In the genomic region with DNA sequence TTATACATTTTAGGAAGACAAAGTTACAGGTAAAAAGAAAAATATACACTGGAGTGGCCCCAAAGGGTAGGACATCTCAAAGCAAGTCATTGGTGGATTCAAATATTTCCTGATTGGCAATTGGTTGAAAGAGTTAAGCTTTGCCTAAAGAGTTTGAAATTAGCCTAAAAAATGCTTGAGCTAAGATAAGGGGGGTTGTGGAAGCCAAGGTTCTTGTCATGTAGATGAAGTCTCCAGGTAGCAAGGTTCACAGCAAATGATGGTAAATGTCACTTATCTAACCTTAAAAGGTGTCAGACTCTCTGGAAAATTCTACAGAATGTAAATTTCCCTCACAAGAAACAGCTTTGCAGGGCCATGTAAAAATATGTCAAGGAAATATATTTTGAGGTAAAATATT, we compare ENCODE assay signal across 1 cellular context.
TF ChIP-seq lines count a peak whose summit lies in the region.

No MANE protein-coding gene starts in this region.

TF ChIP-seq in GM23338, 12 proteins besides CTCF, POLR2A, EP300 and RAD21 (continued from another document):
- TF ChIP-seq, protein P1, sequence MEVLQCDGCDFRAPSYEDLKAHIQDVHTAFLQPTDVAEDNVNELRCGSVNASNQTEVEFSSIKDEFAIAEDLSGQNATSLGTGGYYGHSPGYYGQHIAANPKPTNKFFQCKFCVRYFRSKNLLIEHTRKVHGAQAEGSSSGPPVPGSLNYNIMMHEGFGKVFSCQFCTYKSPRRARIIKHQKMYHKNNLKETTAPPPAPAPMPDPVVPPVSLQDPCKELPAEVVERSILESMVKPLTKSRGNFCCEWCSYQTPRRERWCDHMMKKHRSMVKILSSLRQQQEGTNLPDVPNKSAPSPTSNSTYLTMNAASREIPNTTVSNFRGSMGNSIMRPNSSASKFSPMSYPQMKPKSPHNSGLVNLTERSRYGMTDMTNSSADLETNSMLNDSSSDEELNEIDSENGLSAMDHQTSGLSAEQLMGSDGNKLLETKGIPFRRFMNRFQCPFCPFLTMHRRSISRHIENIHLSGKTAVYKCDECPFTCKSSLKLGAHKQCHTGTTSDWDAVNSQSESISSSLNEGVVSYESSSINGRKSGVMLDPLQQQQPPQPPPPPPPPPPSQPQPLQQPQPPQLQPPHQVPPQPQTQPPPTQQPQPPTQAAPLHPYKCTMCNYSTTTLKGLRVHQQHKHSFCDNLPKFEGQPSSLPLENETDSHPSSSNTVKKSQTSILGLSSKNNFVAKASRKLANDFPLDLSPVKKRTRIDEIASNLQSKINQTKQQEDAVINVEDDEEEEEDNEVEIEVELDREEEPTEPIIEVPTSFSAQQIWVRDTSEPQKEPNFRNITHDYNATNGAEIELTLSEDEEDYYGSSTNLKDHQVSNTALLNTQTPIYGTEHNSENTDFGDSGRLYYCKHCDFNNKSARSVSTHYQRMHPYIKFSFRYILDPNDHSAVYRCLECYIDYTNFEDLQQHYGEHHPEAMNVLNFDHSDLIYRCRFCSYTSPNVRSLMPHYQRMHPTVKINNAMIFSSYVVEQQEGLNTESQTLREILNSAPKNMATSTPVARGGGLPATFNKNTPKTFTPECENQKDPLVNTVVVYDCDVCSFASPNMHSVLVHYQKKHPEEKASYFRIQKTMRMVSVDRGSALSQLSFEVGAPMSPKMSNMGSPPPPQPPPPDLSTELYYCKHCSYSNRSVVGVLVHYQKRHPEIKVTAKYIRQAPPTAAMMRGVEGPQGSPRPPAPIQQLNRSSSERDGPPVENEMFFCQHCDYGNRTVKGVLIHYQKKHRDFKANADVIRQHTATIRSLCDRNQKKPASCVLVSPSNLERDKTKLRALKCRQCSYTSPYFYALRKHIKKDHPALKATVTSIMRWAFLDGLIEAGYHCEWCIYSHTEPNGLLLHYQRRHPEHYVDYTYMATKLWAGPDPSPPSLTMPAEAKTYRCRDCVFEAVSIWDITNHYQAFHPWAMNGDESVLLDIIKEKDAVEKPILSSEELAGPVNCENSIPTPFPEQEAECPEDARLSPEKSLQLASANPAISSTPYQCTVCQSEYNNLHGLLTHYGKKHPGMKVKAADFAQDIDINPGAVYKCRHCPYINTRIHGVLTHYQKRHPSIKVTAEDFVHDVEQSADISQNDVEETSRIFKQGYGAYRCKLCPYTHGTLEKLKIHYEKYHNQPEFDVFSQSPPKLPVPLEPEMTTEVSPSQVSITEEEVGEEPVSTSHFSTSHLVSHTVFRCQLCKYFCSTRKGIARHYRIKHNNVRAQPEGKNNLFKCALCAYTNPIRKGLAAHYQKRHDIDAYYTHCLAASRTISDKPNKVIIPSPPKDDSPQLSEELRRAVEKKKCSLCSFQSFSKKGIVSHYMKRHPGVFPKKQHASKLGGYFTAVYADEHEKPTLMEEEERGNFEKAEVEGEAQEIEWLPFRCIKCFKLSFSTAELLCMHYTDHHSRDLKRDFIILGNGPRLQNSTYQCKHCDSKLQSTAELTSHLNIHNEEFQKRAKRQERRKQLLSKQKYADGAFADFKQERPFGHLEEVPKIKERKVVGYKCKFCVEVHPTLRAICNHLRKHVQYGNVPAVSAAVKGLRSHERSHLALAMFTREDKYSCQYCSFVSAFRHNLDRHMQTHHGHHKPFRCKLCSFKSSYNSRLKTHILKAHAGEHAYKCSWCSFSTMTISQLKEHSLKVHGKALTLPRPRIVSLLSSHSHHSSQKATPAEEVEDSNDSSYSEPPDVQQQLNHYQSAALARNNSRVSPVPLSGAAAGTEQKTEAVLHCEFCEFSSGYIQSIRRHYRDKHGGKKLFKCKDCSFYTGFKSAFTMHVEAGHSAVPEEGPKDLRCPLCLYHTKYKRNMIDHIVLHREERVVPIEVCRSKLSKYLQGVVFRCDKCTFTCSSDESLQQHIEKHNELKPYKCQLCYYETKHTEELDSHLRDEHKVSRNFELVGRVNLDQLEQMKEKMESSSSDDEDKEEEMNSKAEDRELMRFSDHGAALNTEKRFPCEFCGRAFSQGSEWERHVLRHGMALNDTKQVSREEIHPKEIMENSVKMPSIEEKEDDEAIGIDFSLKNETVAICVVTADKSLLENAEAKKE (CRISPR knock-in tag; IDR thresholded peaks at IDR 0.05), result no peak
- TF ChIP-seq EZH2phosphoT487 (IDR thresholded peaks at IDR 0.05; ENCODE audit: unreplicated experiment) (no peak), EZH2 (IDR thresholded peaks at IDR 0.05; ENCODE audit: low read depth, unreplicated experiment) (no peak), ZNF331 (CRISPR knock-in tag; IDR thresholded peaks at IDR 0.05; ENCODE audit: low read depth) (no peak), POLR2AphosphoS5 (IDR thresholded peaks at IDR 0.05; ENCODE audit: low read depth) (no peak), ZNF114 (CRISPR knock-in tag; IDR thresholded peaks at IDR 0.05) (no peak)
- TF ChIP-seq, protein P2, sequence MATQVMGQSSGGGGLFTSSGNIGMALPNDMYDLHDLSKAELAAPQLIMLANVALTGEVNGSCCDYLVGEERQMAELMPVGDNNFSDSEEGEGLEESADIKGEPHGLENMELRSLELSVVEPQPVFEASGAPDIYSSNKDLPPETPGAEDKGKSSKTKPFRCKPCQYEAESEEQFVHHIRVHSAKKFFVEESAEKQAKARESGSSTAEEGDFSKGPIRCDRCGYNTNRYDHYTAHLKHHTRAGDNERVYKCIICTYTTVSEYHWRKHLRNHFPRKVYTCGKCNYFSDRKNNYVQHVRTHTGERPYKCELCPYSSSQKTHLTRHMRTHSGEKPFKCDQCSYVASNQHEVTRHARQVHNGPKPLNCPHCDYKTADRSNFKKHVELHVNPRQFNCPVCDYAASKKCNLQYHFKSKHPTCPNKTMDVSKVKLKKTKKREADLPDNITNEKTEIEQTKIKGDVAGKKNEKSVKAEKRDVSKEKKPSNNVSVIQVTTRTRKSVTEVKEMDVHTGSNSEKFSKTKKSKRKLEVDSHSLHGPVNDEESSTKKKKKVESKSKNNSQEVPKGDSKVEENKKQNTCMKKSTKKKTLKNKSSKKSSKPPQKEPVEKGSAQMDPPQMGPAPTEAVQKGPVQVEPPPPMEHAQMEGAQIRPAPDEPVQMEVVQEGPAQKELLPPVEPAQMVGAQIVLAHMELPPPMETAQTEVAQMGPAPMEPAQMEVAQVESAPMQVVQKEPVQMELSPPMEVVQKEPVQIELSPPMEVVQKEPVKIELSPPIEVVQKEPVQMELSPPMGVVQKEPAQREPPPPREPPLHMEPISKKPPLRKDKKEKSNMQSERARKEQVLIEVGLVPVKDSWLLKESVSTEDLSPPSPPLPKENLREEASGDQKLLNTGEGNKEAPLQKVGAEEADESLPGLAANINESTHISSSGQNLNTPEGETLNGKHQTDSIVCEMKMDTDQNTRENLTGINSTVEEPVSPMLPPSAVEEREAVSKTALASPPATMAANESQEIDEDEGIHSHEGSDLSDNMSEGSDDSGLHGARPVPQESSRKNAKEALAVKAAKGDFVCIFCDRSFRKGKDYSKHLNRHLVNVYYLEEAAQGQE (IDR thresholded peaks at IDR 0.05; ENCODE audit: unreplicated experiment), result no peak
